8 cellular contexts compared by ENCODE assay signal in the genomic region with DNA sequence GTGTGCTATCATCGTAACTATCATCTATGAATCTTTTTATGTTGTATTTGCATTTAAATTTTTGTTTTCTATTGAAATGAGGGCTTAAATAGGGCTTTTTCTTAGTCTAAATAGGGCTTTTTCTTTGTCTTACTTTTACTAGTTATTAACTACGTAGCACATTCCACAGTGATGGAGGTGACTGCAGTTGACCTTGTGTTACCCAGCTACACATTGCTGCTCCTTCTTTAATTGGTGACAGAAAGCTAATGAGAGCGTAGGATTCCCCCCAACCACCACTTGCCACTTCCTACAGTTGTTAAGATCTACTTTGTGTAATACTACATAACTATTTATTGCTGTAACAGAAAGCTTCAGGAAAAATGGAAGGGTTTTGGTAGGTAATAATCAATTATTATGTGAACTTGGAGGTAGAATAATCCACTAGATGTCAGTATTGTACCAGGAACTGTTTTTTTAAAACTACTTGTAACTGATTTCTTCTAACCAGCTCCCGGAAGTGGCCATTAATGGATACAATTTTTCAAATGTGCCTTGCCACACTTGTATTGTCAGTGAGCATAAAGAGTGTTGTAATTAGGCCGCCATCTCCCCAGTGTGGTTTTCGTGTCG. TPM values are rescaled to one million over a fixed set of nuclear protein-coding genes. Genes with fewer than 3 reads are reported as not detected.
DNase-seq lines count a peak whose midpoint lies in the region; ATAC-seq and TF ChIP-seq lines count a peak whose summit lies in the region.

No MANE protein-coding gene starts in this region.

- H3K27me3 ChIP-seq in sigmoid colon = no peaks in the 10 kb centered on the region

- DNase-seq in AG08395 (ENCODE audit: low spot score) (peak; percentile 51), RKO (ENCODE audit: low spot score) (peak; percentile 64), fibroblast of the aortic adventitia (ENCODE audit: low read depth) (peak; percentile 73), sigmoid colon (no peak)

- no peak for TF ChIP-seq EP300 in sigmoid colon (IDR thresholded peaks at IDR 0.05)

- no peaks in the 10 kb centered on the region for H3K9me3 ChIP-seq in sigmoid colon

- H3K27ac ChIP-seq in sigmoid colon = peak overlapping the region in 1 of 4 donors; percentile 12

- 44 to 67% methylated on average over 7 of the region's 7 CpGs for WGBS in sigmoid colon, 2 donors

- H3K36me3 ChIP-seq in sigmoid colon = peaks cover 6 to 83% (median 16%) of the 10 kb centered on the region in 4 donors

- H3K4me3 ChIP-seq in fibroblast of the aortic adventitia (ENCODE audit: low read depth, low read length) = no peak overlapping the region
- H3K4me3 ChIP-seq in sigmoid colon = no peak overlapping the region

- no peak for TF ChIP-seq POLR2A in sigmoid colon (IDR thresholded peaks at IDR 0.05)

- H3K4me1 ChIP-seq in sigmoid colon = no peaks in the 10 kb centered on the region

- peak; percentile 62 for TF ChIP-seq CTCF in LNCAP (IDR thresholded peaks at IDR 0.05)
- peak; percentile 40 for TF ChIP-seq CTCF in fibroblast of the aortic adventitia (IDR thresholded peaks at IDR 0.05; ENCODE audit: insufficient read depth, low read length)
- peak in 3 of 4 experiments; percentile 19 to 52 (median 26) for TF ChIP-seq CTCF in sigmoid colon (IDR thresholded peaks at IDR 0.05)

- peak; percentile 51 for ATAC-seq in GM18519 (IDR thresholded peaks at IDR 0.05; ENCODE audit: low FRiP score, unreplicated experiment)
- no peak for ATAC-seq in GM19397 (IDR thresholded peaks at IDR 0.05; ENCODE audit: unreplicated experiment)
- no peak for ATAC-seq in HG02870 (IDR thresholded peaks at IDR 0.05; ENCODE audit: unreplicated experiment)

- intact Hi-C loops in sigmoid colon (cut with DNase I) = no loop called here

RNA-seq across cellular contexts. Expression of gene MTRR, which starts 18.0 kb away (rescaled TPM):
- total RNA-seq in fibroblast of the aortic adventitia (ENCODE audit: low replicate concordance) = 21.6 and 40.3 TPM in 2 replicates
- 10 to 100 TPM; 44.4 to 50.4 (median 49.9) TPM for total RNA-seq in sigmoid colon
- 10 to 100 TPM; 13.8 to 22.5 (median 17.3) TPM for polyA plus RNA-seq in sigmoid colon

RNA-seq across cellular contexts. Expression of gene FASTKD3, which starts 18.1 kb away (rescaled TPM):
- total RNA-seq in fibroblast of the aortic adventitia (ENCODE audit: low replicate concordance) = 5.4 and 12.1 TPM in 2 replicates
- total RNA-seq in sigmoid colon = 10 to 100 TPM in 1 of 4 donors, 1 to 10 TPM in 3; 3.0 to 11.1 (median 6.1) TPM
- 10 to 100 TPM; 10.3 to 23.4 (median 15.5) TPM for polyA plus RNA-seq in sigmoid colon

RNA-seq across cellular contexts. Expression of gene CFAP90, which starts 36.0 kb away (rescaled TPM):
- total RNA-seq in fibroblast of the aortic adventitia (ENCODE audit: low replicate concordance) = not detected in 2 replicates
- total RNA-seq in sigmoid colon = under 1 TPM in 1 of 4 donors, not detected in 3; 0.81 TPM
- polyA plus RNA-seq in sigmoid colon = under 1 TPM in 1 of 3 donors, not detected in 2; 0.04 TPM
